22 cellular contexts compared by ENCODE assay signal in the genomic region with DNA sequence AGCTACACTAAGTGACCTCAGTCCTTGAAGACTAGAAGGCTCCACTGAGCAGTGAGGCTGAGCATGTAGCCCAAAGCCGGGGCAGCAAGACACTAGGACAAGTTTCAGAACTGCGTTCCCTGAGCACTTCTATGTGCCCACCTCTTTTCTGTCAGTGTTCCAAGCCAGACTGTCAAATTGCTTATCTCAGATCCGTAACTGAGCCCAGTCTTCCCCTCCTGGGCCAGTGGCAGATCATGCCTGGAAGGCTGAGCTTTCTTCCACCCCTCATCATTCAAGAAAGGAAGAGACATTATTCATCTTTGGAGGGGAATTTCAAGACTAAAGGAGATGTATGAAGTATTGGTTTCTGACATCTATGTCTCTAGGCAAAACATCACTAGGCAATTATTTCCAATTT.
"Had no signal": no experiment of that assay in that cellular context is flagged by ENCODE, and none has a peak within 500 bp of the region (broad histone marks: within the 10 kb centered on the region; RNA-seq: fewer than 3 reads in every experiment).

No MANE protein-coding gene starts in this region.

- H3K4me3 ChIP-seq: adrenal gland, body of pancreas, cardiac muscle cell, MG63 had no signal

- H3K27me3 ChIP-seq: adrenal gland, body of pancreas, cardiac muscle cell, MG63 had no signal

- H3K4me1 ChIP-seq: body of pancreas had no signal

- H3K27ac ChIP-seq: adrenal gland, body of pancreas, cardiac muscle cell, VCaP had no signal

- ATAC-seq: activated CD8-positive, alpha-beta T cell treated with anti-CD3 and anti-CD28 coated beads for 36 hours; activated T-cell treated with anti-CD3 and anti-CD28 coated beads, Interleukin-2, amount 50 U/mL, for 72 hours; body of pancreas had no signal

- H3K9me3 ChIP-seq: adrenal gland had no signal

- H3K36me3 ChIP-seq: adrenal gland, cardiac muscle cell, MG63 had no signal

- DNase-seq: activated CD4-positive, CD25-positive, alpha-beta regulatory T cell; activated CD8-positive, alpha-beta memory T cell treated with anti-CD3 and anti-CD28 coated beads, Interleukin-2, amount 50 U/mL, for 4 hours; activated CD8-positive, alpha-beta T cell treated with anti-CD3 and anti-CD28 coated beads for 36 hours; activated gamma-delta T cell treated with Interleukin-2 at 50 U/mL for 16 hours; activated naive CD4-positive, alpha-beta T cell treated with anti-CD3 and anti-CD28 coated beads, Interleukin-2, amount 50 U/mL, for 16 hours; activated naive CD8-positive, alpha-beta T cell treated with anti-CD3 and anti-CD28 coated beads, Interleukin-2, amount 10 ng/mL, durations not matched to agents 7 days and 5 days; activated T-cell treated with anti-CD3 and anti-CD28 coated beads, Interleukin-2, amount 50 U/mL, for 72 hours; adrenal gland; anterior cingulate cortex; body of pancreas; KG1; NCI-H1105; NCI-H1436 treated with DMSO at 0.1 percent for 48 hours; NCI-H1930; NCI-H2171; NCI-H2227 treated with DMSO at 0.1 percent for 48 hours; NCI-H446 treated with DMSO at 0.1 percent for 48 hours; NCI-H524 treated with DMSO at 0.1 percent for 48 hours; T-helper 1 cell had no signal
